Comparison of ENCODE assay signal across 8 cellular contexts in genomic region chr9:104746798-104747197, GRCh38. TPM values are rescaled to one million over a fixed set of nuclear protein-coding genes. Genes with fewer than 3 reads are reported as not detected.
DNase-seq lines count a peak whose midpoint lies in the region; ATAC-seq and TF ChIP-seq lines count a peak whose summit lies in the region.

No MANE protein-coding gene starts in this region.

- no peak for ATAC-seq in psoas muscle
- ATAC-seq in GM21723 (IDR thresholded peaks at IDR 0.05; ENCODE audit: unreplicated experiment) = no peak
- ATAC-seq in GM21619 (IDR thresholded peaks at IDR 0.05; ENCODE audit: unreplicated experiment) = no peak
- ATAC-seq in HG03432 (IDR thresholded peaks at IDR 0.05; ENCODE audit: unreplicated experiment) = no peak

- H3K27ac ChIP-seq in Peyer's patch = peak overlapping the region; percentile 89 to 96 (median 96)
- H3K27ac ChIP-seq in psoas muscle = peak overlapping the region; percentile 96

- no peaks in the 10 kb centered on the region for H3K9me3 ChIP-seq in Peyer's patch
- H3K9me3 ChIP-seq in psoas muscle = no peaks in the 10 kb centered on the region

- DNase-seq in GM12864 (ENCODE audit: low read depth) (no peak), Peyer's patch (no peak), epithelial cell of proximal tubule (ENCODE audit: low read depth) (no peak), psoas muscle (no peak), GDM1 (lab: John Stamatoyannopoulos, UW) (no peak)

- H3K4me1 ChIP-seq in Peyer's patch (peaks cover 0 to 11% (median 0%) of the 10 kb centered on the region in 4 donors), psoas muscle (peaks cover 12% of the 10 kb centered on the region)

- intact Hi-C loops in psoas muscle (cut with DNase I) = loop anchor here (10.0 kb wide), 2 partner anchors 652 to 1352 kb away; partner anchors contain the start of gene SMC2 (in 1 of the 2)

- no peak for TF ChIP-seq POLR2A in Peyer's patch (IDR thresholded peaks at IDR 0.05)

- H3K27me3 ChIP-seq in Peyer's patch (no peaks in the 10 kb centered on the region), psoas muscle (ENCODE audit: insufficient read depth in 3 of 3, low read length in 2 of 3) (no peaks in the 10 kb centered on the region)

- TF ChIP-seq CTCF in GM12864 (IDR thresholded peaks at IDR 0.05; ENCODE audit: low read depth, low read length, missing control alignments) (no peak), Peyer's patch (IDR thresholded peaks at IDR 0.05) (no peak), epithelial cell of proximal tubule (conservative IDR thresholded peaks at IDR 0.05; ENCODE audit: low read depth, low read length) (no peak), psoas muscle (IDR thresholded peaks at IDR 0.05) (no peak)

- H3K4me3 ChIP-seq in GM12864 (ENCODE audit: low read depth, low read length) (peak overlapping the region; percentile 73), Peyer's patch (peak overlapping the region; percentile 71 to 90 (median 80)), epithelial cell of proximal tubule (ENCODE audit: low read depth, low read length) (peak overlapping the region; percentile 88), psoas muscle (peak overlapping the region; percentile 87)

- peaks cover 0 to 7% (median 0%) of the 10 kb centered on the region in 3 donors for H3K36me3 ChIP-seq in Peyer's patch
- peaks cover 0 to 13% of the 10 kb centered on the region in 2 donors for H3K36me3 ChIP-seq in psoas muscle (ENCODE audit: insufficient read depth in 1 of 2, low read depth in 1 of 2)

- 36 to 40% (median 39%) methylated on average over 1 of the region's 1 CpG for WGBS in psoas muscle, 3 donors

RNA-seq across cellular contexts. Expression of gene NIPSNAP3A, which starts 0.7 kb away (rescaled TPM):
- total RNA-seq in Peyer's patch = 10 to 100 TPM in 3 of 4 donors, 1 to 10 TPM in 1; 7.9 to 30.5 (median 17.6) TPM
- 34.4 and 34.7 TPM in 2 replicates for total RNA-seq in epithelial cell of proximal tubule
- 10 to 100 TPM in 2 of 4 donors, 1 to 10 TPM in 2; 4.3 to 19.8 (median 9.7) TPM for total RNA-seq in psoas muscle
- 1 to 10 TPM; 7.0 to 9.7 (median 9.3) TPM for polyA plus RNA-seq in psoas muscle

RNA-seq across cellular contexts. Expression of gene NIPSNAP3B, which starts 17.1 kb away (rescaled TPM):
- total RNA-seq in Peyer's patch = 1 to 10 TPM in 3 of 4 donors, not detected in 1; 1.6 to 9.9 (median 3.9) TPM
- total RNA-seq in epithelial cell of proximal tubule = 0.58 TPM in 1 of 2 replicates, not detected in the other
- 10 to 100 TPM; 15.1 to 20.3 (median 19.1) TPM for total RNA-seq in psoas muscle
- polyA plus RNA-seq in psoas muscle = 10 to 100 TPM in 2 of 3 donors, 1 to 10 TPM in 1; 8.6 to 11.1 (median 10.2) TPM

RNA-seq across cellular contexts. Expression of gene OR13D1, which starts 52.5 kb away (rescaled TPM):
- total RNA-seq in Peyer's patch = not detected
- total RNA-seq in epithelial cell of proximal tubule = not detected in 2 replicates
- not detected for total RNA-seq in psoas muscle
- not detected for polyA plus RNA-seq in psoas muscle
